In genomic region chr17:41548844-41549595, GRCh38 we compare ENCODE assay signal across 1 cellular context.
A peak's percentile ranks its signal among the peaks of the same experiment; 100 is the strongest.
TF ChIP-seq lines count a peak whose summit lies in the region.

No MANE protein-coding gene starts in this region.

TF ChIP-seq in K562, 482 proteins besides CTCF, POLR2A, EP300 and RAD21 (continued from another document and continues in another):
- TF ChIP-seq CHD4 (IDR thresholded peaks at IDR 0.05; ENCODE audit: insufficient read depth, insufficient replicate concordance, low read depth, low read length, poor library complexity, severe bottlenecking) (no peak), TCFL5 (CRISPR knock-in tag; conservative IDR thresholded peaks at IDR 0.05) (no peak), CAMTA2 (CRISPR knock-in tag; conservative IDR thresholded peaks at IDR 0.05) (no peak), MYNN (IDR thresholded peaks at IDR 0.05) (peak; percentile 34; the same call in 1 of the 2 replicates), MYNN (CRISPR knock-in tag; IDR thresholded peaks at IDR 0.05) (no peak), ZNF668 (CRISPR knock-in tag; IDR thresholded peaks at IDR 0.05) (no peak), ZSCAN29 (IDR thresholded peaks at IDR 0.05) (no peak), TAL1 (IDR thresholded peaks at IDR 0.05) (no peak), HDAC2 (IDR thresholded peaks at IDR 0.05) (peak; percentile 59; the same call in 1 of the 2 replicates), HDAC8 (tag; IDR thresholded peaks at IDR 0.05) (no peak), MTA3 (IDR thresholded peaks at IDR 0.05; ENCODE audit: borderline replicate concordance) (peak; percentile 19; the same call in 1 of the 2 replicates), GTF3C2 (IDR thresholded peaks at IDR 0.05; ENCODE audit: borderline replicate concordance, extremely low read depth, insufficient read length) (no peak), ATF4 (CRISPR knock-in tag; IDR thresholded peaks at IDR 0.05) (no peak), RB1 (IDR thresholded peaks at IDR 0.05; ENCODE audit: low read depth) (peak; percentile 87), BRD4 (IDR thresholded peaks at IDR 0.05) (0 out of 2 replicates have a peak, but pooled peaks have one; percentile 62), VEZF1 (CRISPR knock-in tag; IDR thresholded peaks at IDR 0.05) (peak; percentile 83), TBL1XR1 (IDR thresholded peaks at IDR 0.05; ENCODE audit: low read length in 2 of 2) (peak in 1 of 2 experiments; percentile 29; a peak in 1 of 4 replicates), ZNF3 (CRISPR knock-in tag; IDR thresholded peaks at IDR 0.05) (no peak), ZNF12 (CRISPR knock-in tag; IDR thresholded peaks at IDR 0.05) (no peak), CSDE1 (IDR thresholded peaks at IDR 0.05) (no peak), RNF219 (CRISPR knock-in tag; IDR thresholded peaks at IDR 0.05) (no peak), HNRNPLL (IDR thresholded peaks at IDR 0.05; ENCODE audit: low read depth, low read length, poor library complexity, severe bottlenecking) (no peak), STAT5A (IDR thresholded peaks at IDR 0.05; ENCODE audit: borderline replicate concordance, low read length) (no peak), NBN (IDR thresholded peaks at IDR 0.05; ENCODE audit: low read depth) (peak; percentile 71; the same call in 1 of the 2 replicates), ATF7 (IDR thresholded peaks at IDR 0.05) (peak; percentile 67), ZNF764 (CRISPR knock-in tag; IDR thresholded peaks at IDR 0.05; ENCODE audit: low read depth) (no peak), MEIS2 (IDR thresholded peaks at IDR 0.05; ENCODE audit: partially characterized antibody) (no peak), CREM (IDR thresholded peaks at IDR 0.05; ENCODE audit: low read depth) (peak; percentile 77), ATF3 (IDR thresholded peaks at IDR 0.05) (no peak), ATF3 (CRISPR knock-in tag; conservative IDR thresholded peaks at IDR 0.05) (peak; percentile 68; the same call in 1 of the 2 replicates), SUPT5H (IDR thresholded peaks at IDR 0.05) (no peak), ZNF232 (CRISPR knock-in tag; IDR thresholded peaks at IDR 0.05) (no peak), ZNF583 (CRISPR knock-in tag; IDR thresholded peaks at IDR 0.05) (no peak), CC2D1A (IDR thresholded peaks at IDR 0.05) (peak; percentile 57; the same call in 1 of the 2 replicates), MAFF (IDR thresholded peaks at IDR 0.05; ENCODE audit: low read length) (no peak)
- TF ChIP-seq, protein P1, sequence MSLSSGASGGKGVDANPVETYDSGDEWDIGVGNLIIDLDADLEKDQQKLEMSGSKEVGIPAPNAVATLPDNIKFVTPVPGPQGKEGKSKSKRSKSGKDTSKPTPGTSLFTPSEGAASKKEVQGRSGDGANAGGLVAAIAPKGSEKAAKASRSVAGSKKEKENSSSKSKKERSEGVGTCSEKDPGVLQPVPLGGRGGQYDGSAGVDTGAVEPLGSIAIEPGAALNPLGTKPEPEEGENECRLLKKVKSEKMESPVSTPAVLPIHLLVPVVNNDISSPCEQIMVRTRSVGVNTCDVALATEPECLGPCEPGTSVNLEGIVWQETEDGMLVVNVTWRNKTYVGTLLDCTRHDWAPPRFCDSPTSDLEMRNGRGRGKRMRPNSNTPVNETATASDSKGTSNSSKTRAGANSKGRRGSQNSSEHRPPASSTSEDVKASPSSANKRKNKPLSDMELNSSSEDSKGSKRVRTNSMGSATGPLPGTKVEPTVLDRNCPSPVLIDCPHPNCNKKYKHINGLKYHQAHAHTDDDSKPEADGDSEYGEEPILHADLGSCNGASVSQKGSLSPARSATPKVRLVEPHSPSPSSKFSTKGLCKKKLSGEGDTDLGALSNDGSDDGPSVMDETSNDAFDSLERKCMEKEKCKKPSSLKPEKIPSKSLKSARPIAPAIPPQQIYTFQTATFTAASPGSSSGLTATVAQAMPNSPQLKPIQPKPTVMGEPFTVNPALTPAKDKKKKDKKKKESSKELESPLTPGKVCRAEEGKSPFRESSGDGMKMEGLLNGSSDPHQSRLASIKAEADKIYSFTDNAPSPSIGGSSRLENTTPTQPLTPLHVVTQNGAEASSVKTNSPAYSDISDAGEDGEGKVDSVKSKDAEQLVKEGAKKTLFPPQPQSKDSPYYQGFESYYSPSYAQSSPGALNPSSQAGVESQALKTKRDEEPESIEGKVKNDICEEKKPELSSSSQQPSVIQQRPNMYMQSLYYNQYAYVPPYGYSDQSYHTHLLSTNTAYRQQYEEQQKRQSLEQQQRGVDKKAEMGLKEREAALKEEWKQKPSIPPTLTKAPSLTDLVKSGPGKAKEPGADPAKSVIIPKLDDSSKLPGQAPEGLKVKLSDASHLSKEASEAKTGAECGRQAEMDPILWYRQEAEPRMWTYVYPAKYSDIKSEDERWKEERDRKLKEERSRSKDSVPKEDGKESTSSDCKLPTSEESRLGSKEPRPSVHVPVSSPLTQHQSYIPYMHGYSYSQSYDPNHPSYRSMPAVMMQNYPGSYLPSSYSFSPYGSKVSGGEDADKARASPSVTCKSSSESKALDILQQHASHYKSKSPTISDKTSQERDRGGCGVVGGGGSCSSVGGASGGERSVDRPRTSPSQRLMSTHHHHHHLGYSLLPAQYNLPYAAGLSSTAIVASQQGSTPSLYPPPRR (CRISPR knock-in tag; IDR thresholded peaks at IDR 0.05; ENCODE audit: borderline replicate concordance) = no peak
- TF ChIP-seq, protein P2, sequence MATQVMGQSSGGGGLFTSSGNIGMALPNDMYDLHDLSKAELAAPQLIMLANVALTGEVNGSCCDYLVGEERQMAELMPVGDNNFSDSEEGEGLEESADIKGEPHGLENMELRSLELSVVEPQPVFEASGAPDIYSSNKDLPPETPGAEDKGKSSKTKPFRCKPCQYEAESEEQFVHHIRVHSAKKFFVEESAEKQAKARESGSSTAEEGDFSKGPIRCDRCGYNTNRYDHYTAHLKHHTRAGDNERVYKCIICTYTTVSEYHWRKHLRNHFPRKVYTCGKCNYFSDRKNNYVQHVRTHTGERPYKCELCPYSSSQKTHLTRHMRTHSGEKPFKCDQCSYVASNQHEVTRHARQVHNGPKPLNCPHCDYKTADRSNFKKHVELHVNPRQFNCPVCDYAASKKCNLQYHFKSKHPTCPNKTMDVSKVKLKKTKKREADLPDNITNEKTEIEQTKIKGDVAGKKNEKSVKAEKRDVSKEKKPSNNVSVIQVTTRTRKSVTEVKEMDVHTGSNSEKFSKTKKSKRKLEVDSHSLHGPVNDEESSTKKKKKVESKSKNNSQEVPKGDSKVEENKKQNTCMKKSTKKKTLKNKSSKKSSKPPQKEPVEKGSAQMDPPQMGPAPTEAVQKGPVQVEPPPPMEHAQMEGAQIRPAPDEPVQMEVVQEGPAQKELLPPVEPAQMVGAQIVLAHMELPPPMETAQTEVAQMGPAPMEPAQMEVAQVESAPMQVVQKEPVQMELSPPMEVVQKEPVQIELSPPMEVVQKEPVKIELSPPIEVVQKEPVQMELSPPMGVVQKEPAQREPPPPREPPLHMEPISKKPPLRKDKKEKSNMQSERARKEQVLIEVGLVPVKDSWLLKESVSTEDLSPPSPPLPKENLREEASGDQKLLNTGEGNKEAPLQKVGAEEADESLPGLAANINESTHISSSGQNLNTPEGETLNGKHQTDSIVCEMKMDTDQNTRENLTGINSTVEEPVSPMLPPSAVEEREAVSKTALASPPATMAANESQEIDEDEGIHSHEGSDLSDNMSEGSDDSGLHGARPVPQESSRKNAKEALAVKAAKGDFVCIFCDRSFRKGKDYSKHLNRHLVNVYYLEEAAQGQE (CRISPR knock-in tag; IDR thresholded peaks at IDR 0.05; ENCODE audit: low read depth) = no peak
- TF ChIP-seq, protein P3, sequence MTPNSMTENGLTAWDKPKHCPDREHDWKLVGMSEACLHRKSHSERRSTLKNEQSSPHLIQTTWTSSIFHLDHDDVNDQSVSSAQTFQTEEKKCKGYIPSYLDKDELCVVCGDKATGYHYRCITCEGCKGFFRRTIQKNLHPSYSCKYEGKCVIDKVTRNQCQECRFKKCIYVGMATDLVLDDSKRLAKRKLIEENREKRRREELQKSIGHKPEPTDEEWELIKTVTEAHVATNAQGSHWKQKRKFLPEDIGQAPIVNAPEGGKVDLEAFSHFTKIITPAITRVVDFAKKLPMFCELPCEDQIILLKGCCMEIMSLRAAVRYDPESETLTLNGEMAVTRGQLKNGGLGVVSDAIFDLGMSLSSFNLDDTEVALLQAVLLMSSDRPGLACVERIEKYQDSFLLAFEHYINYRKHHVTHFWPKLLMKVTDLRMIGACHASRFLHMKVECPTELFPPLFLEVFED (CRISPR knock-in tag; conservative IDR thresholded peaks at IDR 0.05) = no peak
- TF ChIP-seq, protein P4, sequence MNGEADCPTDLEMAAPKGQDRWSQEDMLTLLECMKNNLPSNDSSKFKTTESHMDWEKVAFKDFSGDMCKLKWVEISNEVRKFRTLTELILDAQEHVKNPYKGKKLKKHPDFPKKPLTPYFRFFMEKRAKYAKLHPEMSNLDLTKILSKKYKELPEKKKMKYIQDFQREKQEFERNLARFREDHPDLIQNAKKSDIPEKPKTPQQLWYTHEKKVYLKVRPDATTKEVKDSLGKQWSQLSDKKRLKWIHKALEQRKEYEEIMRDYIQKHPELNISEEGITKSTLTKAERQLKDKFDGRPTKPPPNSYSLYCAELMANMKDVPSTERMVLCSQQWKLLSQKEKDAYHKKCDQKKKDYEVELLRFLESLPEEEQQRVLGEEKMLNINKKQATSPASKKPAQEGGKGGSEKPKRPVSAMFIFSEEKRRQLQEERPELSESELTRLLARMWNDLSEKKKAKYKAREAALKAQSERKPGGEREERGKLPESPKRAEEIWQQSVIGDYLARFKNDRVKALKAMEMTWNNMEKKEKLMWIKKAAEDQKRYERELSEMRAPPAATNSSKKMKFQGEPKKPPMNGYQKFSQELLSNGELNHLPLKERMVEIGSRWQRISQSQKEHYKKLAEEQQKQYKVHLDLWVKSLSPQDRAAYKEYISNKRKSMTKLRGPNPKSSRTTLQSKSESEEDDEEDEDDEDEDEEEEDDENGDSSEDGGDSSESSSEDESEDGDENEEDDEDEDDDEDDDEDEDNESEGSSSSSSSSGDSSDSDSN (IDR thresholded peaks at IDR 0.05; ENCODE audit: borderline replicate concordance in 1 of 2, low read depth in 2 of 2, low read length in 2 of 2) = peak in 1 of 2 experiments; percentile 45; a peak in 2 of 4 replicates
